In genomic region chr2:65129613-65130439, GRCh38 we compare ENCODE assay signal across 8 cellular contexts. TPM values are rescaled to one million over a fixed set of nuclear protein-coding genes. Genes with fewer than 3 reads are reported as not detected.
DNase-seq lines count a peak whose midpoint lies in the region; ATAC-seq and TF ChIP-seq lines count a peak whose summit lies in the region.

TSS of gene RAB1A (minus strand) at chr2:65130106. CDS start at chr2:65129915, 191 bp downstream.

- no peaks in the 10 kb centered on the region for H3K36me3 ChIP-seq in heart right ventricle
- no peaks in the 10 kb centered on the region for H3K36me3 ChIP-seq in upper lobe of right lung

- intact Hi-C loops in T-helper 1 cell treated with Interleukin-12 subunit alpha and Interleukin-12 subunit beta and Interleukin-4 antibody, amounts not matched to agents 30 ng/mL and 1 ng/mL, for 36 hours (cut with micrococcal nuclease) = loop anchor here (1.0 to 10.0 kb wide), 16 partner anchors 39 to 1542 kb away; partner anchors contain the start of genes ACTR2, AFTPH, MDH1 and SERTAD2
- intact Hi-C loops in heart right ventricle (cut with DNase I) = loop anchor here in 8 of 10 donors (2.0 to 10.0 kb wide), 9 partner anchors 37 to 73 kb away; partner anchors contain the start of gene CEP68 (in 4 of the 8)
- intact Hi-C loops in posterior vena cava (cut with DNase I) = no loop called here
- intact Hi-C loops in upper lobe of right lung (cut with DNase I) = no loop called here

- peak; percentile 97 for ATAC-seq in HG02884 (IDR thresholded peaks at IDR 0.05; ENCODE audit: unreplicated experiment)
- ATAC-seq in heart right ventricle = peak; percentile 94 to 99 (median 98)
- ATAC-seq in upper lobe of right lung = peak; percentile 97

- in situ Hi-C loops in GM13977 (cut with MboI; ENCODE audit: low pct_unique_long_range_greater_than_20kb, low sequenced_read_pairs, unreplicated experiment) = no loop called here

- H3K4me3 ChIP-seq in heart right ventricle = peak within 1 kb of the TSS; percentile 54 to 96 (median 78)
- H3K4me3 ChIP-seq in upper lobe of right lung = peak within 1 kb of the TSS; percentile 96

- H3K27ac ChIP-seq in heart right ventricle (peak within 1 kb of the TSS; percentile 86 to 99 (median 94)), upper lobe of right lung (peak within 1 kb of the TSS; percentile 96)

- H3K4me1 ChIP-seq in heart right ventricle = peaks cover 7 to 60% (median 43%) of the 10 kb centered on the region in 9 donors
- peaks cover 39% of the 10 kb centered on the region for H3K4me1 ChIP-seq in upper lobe of right lung

- peak; percentile 98 for DNase-seq in GM13977 (ENCODE audit: low spot score)
- DNase-seq in NCI-H146 treated with DMSO at 0.1 percent for 48 hours (lab: John Stamatoyannopoulos, UW; ENCODE audit: unreplicated experiment) = peak; percentile 97
- DNase-seq in amniotic epithelial cell (ENCODE audit: low read depth) = peak; percentile 100
- DNase-seq in heart right ventricle = peak; percentile 100
- peak; percentile 100 for DNase-seq in posterior vena cava (ENCODE audit: low spot score)
- peak; percentile 100 for DNase-seq in upper lobe of right lung

- H3K27me3 ChIP-seq in heart right ventricle (no peaks in the 10 kb centered on the region), upper lobe of right lung (no peaks in the 10 kb centered on the region)

- 1% methylated on average over 71 to 73 of the region's 73 CpGs for WGBS in heart right ventricle, 2 donors

- no peaks in the 10 kb centered on the region for H3K9me3 ChIP-seq in heart right ventricle
- no peaks in the 10 kb centered on the region for H3K9me3 ChIP-seq in upper lobe of right lung

- TF ChIP-seq CTCF in GM13977 (IDR thresholded peaks at IDR 0.05; ENCODE audit: extremely low read depth, insufficient read depth, missing control alignments) (peak; percentile 63), heart right ventricle (IDR thresholded peaks at IDR 0.05) (peak in 8 of 9 donors; percentile 37 to 71 (median 57)), upper lobe of right lung (IDR thresholded peaks at IDR 0.05) (peak; percentile 42)

RNA-seq across cellular contexts. Expression of gene RAB1A, which starts in this region (rescaled TPM):
- total RNA-seq in T-helper 1 cell treated with Interleukin-12 subunit alpha and Interleukin-12 subunit beta and Interleukin-4 antibody, amounts not matched to agents 30 ng/mL and 1 ng/mL, for 36 hours = 69.0 and 70.2 TPM in 2 replicates
- total RNA-seq in heart right ventricle (100 to 1,000 TPM; 103 to 148 (median 117) TPM), posterior vena cava (100 to 1,000 TPM; 138 to 146 TPM), upper lobe of right lung (151 TPM)
- 100 to 1,000 TPM in 1 of 2 donors, 10 to 100 TPM in 1; 77.8 to 165 TPM for polyA plus RNA-seq in heart right ventricle

Comparison
In these comparisons a context has a peak if more than half of its experiments do, and no peak if none do; other contexts are left out.
1. Peak in every context shown above with its lines: DNase-seq, ATAC-seq, H3K4me3 ChIP-seq and H3K27ac ChIP-seq.
2. intact Hi-C loops: an anchor here in T-helper 1 cell treated with Interleukin-12 subunit alpha and Interleukin-12 subunit beta and Interleukin-4 antibody, amounts not matched to agents 30 ng/mL and 1 ng/mL, for 36 hours (1.0 to 10.0 kb wide) and heart right ventricle (2.0 to 10.0 kb wide); none called in posterior vena cava and upper lobe of right lung.